ENCODE assay signal across 18 cellular contexts in genomic region chr3:114235431-114235830, GRCh38. TPM values are rescaled to one million over a fixed set of nuclear protein-coding genes. Genes with fewer than 3 reads are reported as not detected.
DNase-seq lines count a peak whose midpoint lies in the region; ATAC-seq lines count a peak whose summit lies in the region.
"Had no signal": no experiment of that assay in that cellular context is flagged by ENCODE, and none has a peak within 500 bp of the region (broad histone marks: within the 10 kb centered on the region; RNA-seq: fewer than 3 reads in every experiment).

No MANE protein-coding gene starts in this region.

- peak overlapping the region; percentile 13 for H3K27ac Mint-ChIP-seq in activated CD4-positive, alpha-beta T cell treated with anti-CD3 and anti-CD28 coated beads, Interleukin-2, amount 10 ng/mL, durations not matched to agents 24 days and 14 days
- peak overlapping the region; percentile 86 to 93 (median 91) for H3K27ac Mint-ChIP-seq in CD4-positive, CD25-positive, alpha-beta regulatory T cell
- peak overlapping the region; percentile 61 for H3K27ac Mint-ChIP-seq in activated CD4-positive, alpha-beta memory T cell treated with anti-CD3 and anti-CD28 coated beads, Interleukin-2, amount 10 ng/mL, durations not matched to agents 7 days and 5 days
- peak overlapping the region; percentile 94 for H3K27ac Mint-ChIP-seq in effector memory CD8-positive, alpha-beta T cell
- H3K27ac Mint-ChIP-seq: H9 had no signal

- peak overlapping the region; percentile 68 for H3K27ac ChIP-seq in CD4-positive, CD25-positive, alpha-beta regulatory T cell (ENCODE audit: insufficient read depth, low read length, poor library complexity, severe bottlenecking)
- H3K27ac ChIP-seq: BLaER1 treated with 17β-estradiol and CSF1 and Interleukin-3, amounts not matched to agents 10 nM and 100 nM had no signal

- CTCF ChIA-PET in activated CD4-positive, alpha-beta memory T cell treated with anti-CD3 and anti-CD28 coated beads, Interleukin-2, amount 10 ng/mL, durations not matched to agents 7 days and 5 days (lab: Charles Lee), result interaction anchor here (0.7 to 1.4 kb wide), 2 partner anchors 22 to 57 kb away, joined by 3 to 5 read pairs; no protein-coding TSS in a partner anchor

- no peaks in the 10 kb centered on the region for H3K36me3 ChIP-seq in CD4-positive, CD25-positive, alpha-beta regulatory T cell (ENCODE audit: control insufficient read depth, insufficient read depth, low read length)
- H3K36me3 ChIP-seq: BLaER1 treated with 17β-estradiol and CSF1 and Interleukin-3, amounts not matched to agents 10 nM and 100 nM had no signal

- H3K4me1 ChIP-seq in CD4-positive, CD25-positive, alpha-beta regulatory T cell (ENCODE audit: control insufficient read depth, insufficient read depth, low read length, poor library complexity, severe bottlenecking), result peaks cover 62% of the 10 kb centered on the region

- no peak for ATAC-seq in CD4-positive, CD25-positive, alpha-beta regulatory T cell (ENCODE audit: low read depth in 2 of 2)
- no peak for ATAC-seq in effector memory CD8-positive, alpha-beta T cell (replicated peaks)
- ATAC-seq: Panc1 had no signal

- H3K4me1 Mint-ChIP-seq in activated CD4-positive, alpha-beta T cell treated with anti-CD3 and anti-CD28 coated beads, Interleukin-2, amount 10 ng/mL, durations not matched to agents 24 days and 14 days, result peaks cover 28% of the 10 kb centered on the region
- peaks cover 22 to 70% (median 46%) of the 10 kb centered on the region in 4 donors for H3K4me1 Mint-ChIP-seq in CD4-positive, CD25-positive, alpha-beta regulatory T cell
- H3K4me1 Mint-ChIP-seq in activated CD4-positive, alpha-beta memory T cell treated with anti-CD3 and anti-CD28 coated beads, Interleukin-2, amount 10 ng/mL, durations not matched to agents 7 days and 5 days, result peaks cover 52% of the 10 kb centered on the region
- peaks cover 33 to 58% of the 10 kb centered on the region in 2 donors for H3K4me1 Mint-ChIP-seq in effector memory CD8-positive, alpha-beta T cell (ENCODE audit: low read depth in 2 of 2)

- peak overlapping the region; percentile 78 for H3K4me3 ChIP-seq in CD4-positive, CD25-positive, alpha-beta regulatory T cell (ENCODE audit: low read depth, low read length)
- H3K4me3 ChIP-seq: BLaER1 treated with 17β-estradiol and CSF1 and Interleukin-3, amounts not matched to agents 10 nM and 100 nM had no signal

- POLR2A ChIA-PET in activated CD4-positive, alpha-beta memory T cell treated with anti-CD3 and anti-CD28 coated beads, Interleukin-2, amount 10 ng/mL, durations not matched to agents 7 days and 5 days (lab: Charles Lee), result interaction anchor here (2.1 to 8.5 kb wide), 3 partner anchors 13 to 55 kb away, joined by 6 to 69 read pairs (median 53); no protein-coding TSS in a partner anchor

- H3K9me3 ChIP-seq in CD4-positive, CD25-positive, alpha-beta regulatory T cell (ENCODE audit: control insufficient read depth in 2 of 2, low read length in 2 of 2), result no peaks in the 10 kb centered on the region

- no peaks in the 10 kb centered on the region for H3K27me3 ChIP-seq in CD4-positive, CD25-positive, alpha-beta regulatory T cell (ENCODE audit: control insufficient read depth, insufficient read depth, low read length)
- H3K27me3 ChIP-seq: BLaER1 treated with 17β-estradiol and CSF1 and Interleukin-3, amounts not matched to agents 10 nM and 100 nM had no signal

- no peak overlapping the region for H3K4me3 Mint-ChIP-seq in activated CD4-positive, alpha-beta T cell treated with anti-CD3 and anti-CD28 coated beads, Interleukin-2, amount 10 ng/mL, durations not matched to agents 24 days and 14 days
- H3K4me3 Mint-ChIP-seq in CD4-positive, CD25-positive, alpha-beta regulatory T cell, result peak overlapping the region; percentile 34 to 88 (median 76)
- H3K4me3 Mint-ChIP-seq in activated CD4-positive, alpha-beta memory T cell treated with anti-CD3 and anti-CD28 coated beads, Interleukin-2, amount 10 ng/mL, durations not matched to agents 7 days and 5 days, result peak overlapping the region; percentile 10
- peak overlapping the region; percentile 55 to 77 for H3K4me3 Mint-ChIP-seq in effector memory CD8-positive, alpha-beta T cell
- H3K4me3 Mint-ChIP-seq: H9 had no signal

- H3K9me3 Mint-ChIP-seq in activated CD4-positive, alpha-beta T cell treated with anti-CD3 and anti-CD28 coated beads, Interleukin-2, amount 10 ng/mL, durations not matched to agents 24 days and 14 days, result no peaks in the 10 kb centered on the region
- no peaks in the 10 kb centered on the region for H3K9me3 Mint-ChIP-seq in CD4-positive, CD25-positive, alpha-beta regulatory T cell
- peaks cover 2% of the 10 kb centered on the region for H3K9me3 Mint-ChIP-seq in activated CD4-positive, alpha-beta memory T cell treated with anti-CD3 and anti-CD28 coated beads, Interleukin-2, amount 10 ng/mL, durations not matched to agents 7 days and 5 days
- no peaks in the 10 kb centered on the region for H3K9me3 Mint-ChIP-seq in effector memory CD8-positive, alpha-beta T cell

- no peaks in the 10 kb centered on the region for H3K27me3 Mint-ChIP-seq in activated CD4-positive, alpha-beta T cell treated with anti-CD3 and anti-CD28 coated beads, Interleukin-2, amount 10 ng/mL, durations not matched to agents 24 days and 14 days
- H3K27me3 Mint-ChIP-seq in CD4-positive, CD25-positive, alpha-beta regulatory T cell, result no peaks in the 10 kb centered on the region
- no peaks in the 10 kb centered on the region for H3K27me3 Mint-ChIP-seq in activated CD4-positive, alpha-beta memory T cell treated with anti-CD3 and anti-CD28 coated beads, Interleukin-2, amount 10 ng/mL, durations not matched to agents 7 days and 5 days
- H3K27me3 Mint-ChIP-seq in effector memory CD8-positive, alpha-beta T cell, result no peaks in the 10 kb centered on the region

- intact Hi-C loops in activated CD4-positive, alpha-beta T cell treated with anti-CD3 and anti-CD28 coated beads, Interleukin-2, amount 10 ng/mL, durations not matched to agents 24 days and 14 days (cut with micrococcal nuclease), result no loop called here

- H3K36me3 Mint-ChIP-seq in activated CD4-positive, alpha-beta T cell treated with anti-CD3 and anti-CD28 coated beads, Interleukin-2, amount 10 ng/mL, durations not matched to agents 24 days and 14 days (ENCODE audit: low read depth), result peaks cover 2% of the 10 kb centered on the region
- H3K36me3 Mint-ChIP-seq in CD4-positive, CD25-positive, alpha-beta regulatory T cell, result peaks cover 4% of the 10 kb centered on the region
- H3K36me3 Mint-ChIP-seq in activated CD4-positive, alpha-beta memory T cell treated with anti-CD3 and anti-CD28 coated beads, Interleukin-2, amount 10 ng/mL, durations not matched to agents 7 days and 5 days (ENCODE audit: low read depth), result peaks cover 26% of the 10 kb centered on the region
- no peaks in the 10 kb centered on the region for H3K36me3 Mint-ChIP-seq in effector memory CD8-positive, alpha-beta T cell (ENCODE audit: insufficient read depth)

- DNase-seq in activated CD4-positive, alpha-beta T cell treated with anti-CD3 and anti-CD28 coated beads, Interleukin-2, amount 10 ng/mL, durations not matched to agents 24 days and 14 days, result no peak
- no peak for DNase-seq in activated CD4-positive, alpha-beta T cell treated with anti-CD3 and anti-CD28 coated beads for 4 hours
- no peak for DNase-seq in CD4-positive, CD25-positive, alpha-beta regulatory T cell
- no peak for DNase-seq in activated CD4-positive, alpha-beta memory T cell treated with anti-CD3 and anti-CD28 coated beads, Interleukin-2, amount 10 ng/mL, durations not matched to agents 7 days and 5 days
- no peak for DNase-seq in effector memory CD8-positive, alpha-beta T cell
- no peak for DNase-seq in activated effector memory CD4-positive, alpha-beta T cell treated with anti-CD3 and anti-CD28 coated beads, Interleukin-2, amount 50 U/mL, for 16 hours
- DNase-seq in DMS79 treated with DMSO at 0.1 percent for 48 hours (lab: John Stamatoyannopoulos, UW) (no peak), NCI-H774 (lab: John Stamatoyannopoulos, UW) (no peak)
- DNase-seq: H9, Karpas-422, MM.1S, NCI-H1105 treated with DMSO at 0.1 percent for 48 hours, NCI-H187, NCI-H69 had no signal

RNA-seq across cellular contexts. Expression of gene ZNF80, which starts 1.9 kb away (rescaled TPM):
- total RNA-seq in activated CD4-positive, alpha-beta T cell treated with anti-CD3 and anti-CD28 coated beads, Interleukin-2, amount 10 ng/mL, durations not matched to agents 24 days and 14 days, result 0.19 and 0.21 TPM in 2 replicates
- 1.7 TPM for total RNA-seq in CD4-positive, CD25-positive, alpha-beta regulatory T cell
- 1 to 10 TPM in 3 of 4 donors, under 1 TPM in 1; 0.36 to 8.4 (median 5.8) TPM for polyA plus RNA-seq in CD4-positive, CD25-positive, alpha-beta regulatory T cell
- total RNA-seq in activated CD4-positive, alpha-beta memory T cell treated with anti-CD3 and anti-CD28 coated beads, Interleukin-2, amount 10 ng/mL, durations not matched to agents 7 days and 5 days, result under 1 TPM; 0.28 to 0.35 TPM
- total RNA-seq: A172, G401, H9 had no signal

RNA-seq across cellular contexts. Expression of gene DRD3, which starts 56.6 kb away (rescaled TPM):
- total RNA-seq in activated CD4-positive, alpha-beta T cell treated with anti-CD3 and anti-CD28 coated beads, Interleukin-2, amount 10 ng/mL, durations not matched to agents 24 days and 14 days, result not detected in 2 replicates
- 0.25 TPM for total RNA-seq in CD4-positive, CD25-positive, alpha-beta regulatory T cell
- under 1 TPM in 3 of 4 donors, not detected in 1; 0.15 to 0.49 (median 0.35) TPM for polyA plus RNA-seq in CD4-positive, CD25-positive, alpha-beta regulatory T cell
- not detected for total RNA-seq in activated CD4-positive, alpha-beta memory T cell treated with anti-CD3 and anti-CD28 coated beads, Interleukin-2, amount 10 ng/mL, durations not matched to agents 7 days and 5 days
- total RNA-seq: A172, G401, H9 had no signal

RNA-seq across cellular contexts. Expression of gene TIGIT, which starts 58.4 kb away (rescaled TPM):
- 2.5 and 4.7 TPM in 2 replicates for total RNA-seq in activated CD4-positive, alpha-beta T cell treated with anti-CD3 and anti-CD28 coated beads, Interleukin-2, amount 10 ng/mL, durations not matched to agents 24 days and 14 days
- total RNA-seq in CD4-positive, CD25-positive, alpha-beta regulatory T cell, result 72.8 TPM
- polyA plus RNA-seq in CD4-positive, CD25-positive, alpha-beta regulatory T cell, result 100 to 1,000 TPM; 210 to 246 (median 236) TPM
- total RNA-seq in activated CD4-positive, alpha-beta memory T cell treated with anti-CD3 and anti-CD28 coated beads, Interleukin-2, amount 10 ng/mL, durations not matched to agents 7 days and 5 days, result 10 to 100 TPM; 29.8 to 30.4 TPM
- total RNA-seq: A172, G401, H9 had no signal

Comparison
In these comparisons a context has a peak if more than half of its experiments do, and no peak if none do; other contexts are left out.
1. H3K27ac Mint-ChIP-seq: peak in every context shown above with its lines; median percentile 94 in effector memory CD8-positive, alpha-beta T cell; 91 in CD4-positive, CD25-positive, alpha-beta regulatory T cell; 61 in activated CD4-positive, alpha-beta memory T cell treated with anti-CD3 and anti-CD28 coated beads, Interleukin-2, amount 10 ng/mL, durations not matched to agents 7 days and 5 days; 13 in activated CD4-positive, alpha-beta T cell treated with anti-CD3 and anti-CD28 coated beads, Interleukin-2, amount 10 ng/mL, durations not matched to agents 24 days and 14 days.